Comparison of ENCODE assay signal across 34 cellular contexts in the genomic region with DNA sequence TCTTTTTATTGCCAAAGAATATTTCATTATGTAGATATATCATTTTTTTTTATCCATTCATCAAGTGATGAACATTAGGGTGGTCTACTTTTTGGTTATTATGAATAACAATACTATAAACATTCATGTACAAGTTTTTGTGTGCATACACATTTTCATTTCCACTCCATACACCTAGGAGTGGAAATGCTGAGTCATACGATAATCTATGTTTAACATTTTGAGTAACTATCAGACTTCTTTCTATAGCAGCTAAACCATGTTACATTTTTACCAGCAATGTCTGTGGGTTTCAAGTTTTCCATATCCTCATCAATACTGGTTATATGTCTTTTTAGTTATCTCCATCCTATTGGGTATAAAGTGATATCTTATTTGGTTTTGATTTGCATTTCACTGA.
"Had no signal": no experiment of that assay in that cellular context is flagged by ENCODE, and none has a peak within 500 bp of the region (broad histone marks: within the 10 kb centered on the region; RNA-seq: fewer than 3 reads in every experiment).

No MANE protein-coding gene starts in this region.

- DNase-seq: activated B cell treated with CpG ODN at 0.5 μM for 24 hours; activated CD4-positive, alpha-beta memory T cell treated with anti-CD3 and anti-CD28 coated beads for 36 hours; activated CD4-positive, alpha-beta T cell treated with anti-CD3 and anti-CD28 coated beads for 4 hours; activated CD4-positive, alpha-beta T cell treated with anti-CD3 and anti-CD28 coated beads, Interleukin-2, amount 50 U/mL, for 1 hour; activated CD4-positive, CD25-positive, alpha-beta regulatory T cell treated with anti-CD3 and anti-CD28 coated beads, Interleukin-2, amount 50 U/mL, for 72 hours; activated CD8-positive, alpha-beta memory T cell treated with anti-CD3 and anti-CD28 coated beads, Interleukin-2, amount 10 ng/mL, durations not matched to agents 7 days and 5 days; activated CD8-positive, alpha-beta memory T cell treated with anti-CD3 and anti-CD28 coated beads, Interleukin-2, amount 50 U/mL, for 48 hours; activated effector memory CD4-positive, alpha-beta T cell treated with Interleukin-2 at 50 U/mL for 16 hours; activated naive CD8-positive, alpha-beta T cell treated with anti-CD3 and anti-CD28 coated beads, Interleukin-2, amount 10 ng/mL, durations not matched to agents 7 days and 5 days; activated T-cell treated with anti-CD3 and anti-CD28 coated beads, Interleukin-2, amount 50 U/mL, for 48 hours; amygdala; colonic mucosa; NCI-H1092 treated with DMSO at 0.1 percent for 48 hours; NCI-H1417; NCI-H146; NCI-H187; NCI-H2029 treated with DMSO at 0.1 percent for 48 hours; NCI-H2107; NCI-H2171; NCI-H510A; NCI-H748 treated with DMSO at 0.1 percent for 48 hours; NK-92 treated with Interleukin-12 subunit alpha and Interleukin-12 subunit beta, amount 100 ng/mL, for 24 hours; PC-9; SIG-M5; SW 1271; T-helper 1 cell; T-helper 9 cell had no signal

- H3K4me1 Mint-ChIP-seq: activated B cell treated with CpG ODN at 0.5 μM for 24 hours; activated CD8-positive, alpha-beta memory T cell treated with anti-CD3 and anti-CD28 coated beads, Interleukin-2, amount 10 ng/mL, durations not matched to agents 7 days and 5 days; activated naive CD4-positive, alpha-beta T cell treated with anti-CD3 and anti-CD28 coated beads, Interleukin-2, amount 50 U/mL, for 24 hours; central memory CD8-positive, alpha-beta T cell had no signal

- H3K27me3 ChIP-seq: ascending aorta, cardiac muscle cell, colonic mucosa had no signal

- H3K4me3 ChIP-seq: ascending aorta, cardiac muscle cell, colonic mucosa, PC-9 had no signal

- H3K4me3 Mint-ChIP-seq: activated B cell treated with CpG ODN at 0.5 μM for 24 hours; activated CD4-positive, alpha-beta memory T cell treated with anti-CD3 and anti-CD28 coated beads for 36 hours; activated CD8-positive, alpha-beta memory T cell treated with anti-CD3 and anti-CD28 coated beads, Interleukin-2, amount 10 ng/mL, durations not matched to agents 7 days and 5 days; activated naive CD4-positive, alpha-beta T cell treated with anti-CD3 and anti-CD28 coated beads, Interleukin-2, amount 50 U/mL, for 24 hours; activated naive CD8-positive, alpha-beta T cell treated with anti-CD3 and anti-CD28 coated beads, Interleukin-2, amount 10 ng/mL, durations not matched to agents 7 days and 5 days; central memory CD8-positive, alpha-beta T cell had no signal

- H3K27ac Mint-ChIP-seq: activated B cell treated with CpG ODN at 0.5 μM for 24 hours; activated CD4-positive, alpha-beta memory T cell treated with anti-CD3 and anti-CD28 coated beads for 36 hours; activated CD8-positive, alpha-beta memory T cell treated with anti-CD3 and anti-CD28 coated beads, Interleukin-2, amount 10 ng/mL, durations not matched to agents 7 days and 5 days; activated naive CD4-positive, alpha-beta T cell treated with anti-CD3 and anti-CD28 coated beads, Interleukin-2, amount 50 U/mL, for 24 hours; activated naive CD8-positive, alpha-beta T cell treated with anti-CD3 and anti-CD28 coated beads, Interleukin-2, amount 10 ng/mL, durations not matched to agents 7 days and 5 days had no signal

- H3K36me3 Mint-ChIP-seq: activated CD4-positive, alpha-beta memory T cell treated with anti-CD3 and anti-CD28 coated beads for 36 hours; activated CD8-positive, alpha-beta memory T cell treated with anti-CD3 and anti-CD28 coated beads, Interleukin-2, amount 10 ng/mL, durations not matched to agents 7 days and 5 days; activated naive CD4-positive, alpha-beta T cell treated with anti-CD3 and anti-CD28 coated beads, Interleukin-2, amount 50 U/mL, for 24 hours; activated naive CD8-positive, alpha-beta T cell treated with anti-CD3 and anti-CD28 coated beads, Interleukin-2, amount 10 ng/mL, durations not matched to agents 7 days and 5 days had no signal

- H3K27ac ChIP-seq: ascending aorta, cardiac muscle cell, colonic mucosa, PC-9, RWPE1, VCaP had no signal

- H3K9me3 Mint-ChIP-seq: activated B cell treated with CpG ODN at 0.5 μM for 24 hours; activated CD4-positive, alpha-beta memory T cell treated with anti-CD3 and anti-CD28 coated beads for 36 hours; activated naive CD4-positive, alpha-beta T cell treated with anti-CD3 and anti-CD28 coated beads, Interleukin-2, amount 50 U/mL, for 24 hours; activated naive CD8-positive, alpha-beta T cell treated with anti-CD3 and anti-CD28 coated beads, Interleukin-2, amount 10 ng/mL, durations not matched to agents 7 days and 5 days; central memory CD8-positive, alpha-beta T cell had no signal

- ATAC-seq: activated CD8-positive, alpha-beta memory T cell treated with anti-CD3 and anti-CD28 coated beads, Interleukin-2, amount 10 ng/mL, durations not matched to agents 7 days and 5 days; Right ventricle myocardium inferior had no signal

- H3K9me3 ChIP-seq: ascending aorta, colonic mucosa had no signal

- H3K27me3 Mint-ChIP-seq: activated B cell treated with CpG ODN at 0.5 μM for 24 hours; activated CD4-positive, alpha-beta memory T cell treated with anti-CD3 and anti-CD28 coated beads for 36 hours; activated naive CD4-positive, alpha-beta T cell treated with anti-CD3 and anti-CD28 coated beads, Interleukin-2, amount 50 U/mL, for 24 hours; activated naive CD8-positive, alpha-beta T cell treated with anti-CD3 and anti-CD28 coated beads, Interleukin-2, amount 10 ng/mL, durations not matched to agents 7 days and 5 days; central memory CD8-positive, alpha-beta T cell had no signal

- H3K36me3 ChIP-seq: colonic mucosa had no signal

- H3K4me1 ChIP-seq: ascending aorta, colonic mucosa had no signal
